11 cellular contexts compared by ENCODE assay signal in genomic region chr17:21341925-21342540, GRCh38. TPM values are rescaled to one million over a fixed set of nuclear protein-coding genes. Genes with fewer than 3 reads are reported as not detected.
"Had no signal": no experiment of that assay in that cellular context is flagged by ENCODE, and none has a peak within 500 bp of the region (broad histone marks: within the 10 kb centered on the region; RNA-seq: fewer than 3 reads in every experiment).

No MANE protein-coding gene starts in this region.

RNA-seq across cellular contexts. Expression of gene KCNJ12, which starts 34.1 kb away (rescaled TPM):
- total RNA-seq: activated CD4-positive, alpha-beta memory T cell treated with anti-CD3 and anti-CD28 coated beads for 36 hours; activated CD4-positive, alpha-beta T cell treated with anti-CD3 and anti-CD28 coated beads for 36 hours; activated CD4-positive, alpha-beta T cell treated with anti-CD3 and anti-CD28 coated beads, Interleukin-2, amount 10 ng/mL, durations not matched to agents 24 days and 14 days; activated CD8-positive, alpha-beta memory T cell treated with anti-CD3 and anti-CD28 coated beads for 36 hours; activated CD8-positive, alpha-beta memory T cell treated with anti-CD3 and anti-CD28 coated beads, Interleukin-2, amount 10 ng/mL, durations not matched to agents 7 days and 5 days; activated CD8-positive, alpha-beta T cell treated with anti-CD3 and anti-CD28 coated beads, Interleukin-2, amount 10 ng/mL, durations not matched to agents 7 days and 5 days; activated naive CD4-positive, alpha-beta T cell treated with anti-CD3 and anti-CD28 coated beads for 36 hours; activated naive CD8-positive, alpha-beta T cell treated with anti-CD3 and anti-CD28 coated beads for 36 hours; activated T-helper 1 cell treated with anti-CD3 and anti-CD28 coated beads, Interleukin-12 subunit alpha, Interleukin-12 subunit beta, Interleukin-2, Interleukin-4 antibody, amounts not matched to agents 30 ng/mL and 10 ng/mL and 1 ng/mL, durations not matched to agents 14 hours and 24 hours and 36 hours; activated T-helper 2 cell treated with anti-CD3 and anti-CD28 coated beads, Interferon-gamma antibody, Interleukin-2, Interleukin-4, amounts not matched to agents 10 μg/mL and 5 μg/mL and 100 μg/mL, durations not matched to agents 14 hours and 24 hours and 36 hours; T-helper 1 cell treated with Interleukin-12 subunit alpha and Interleukin-12 subunit beta and Interleukin-4 antibody, amounts not matched to agents 30 ng/mL and 1 ng/mL, for 36 hours had no signal
